Comparison of ENCODE assay signal across 17 cellular contexts in genomic region chr19:2759965-2760364, GRCh38. TPM values are rescaled to one million over a fixed set of nuclear protein-coding genes. Genes with fewer than 3 reads are reported as not detected.
DNase-seq lines count a peak whose midpoint lies in the region; ATAC-seq, FAIRE-seq and TF ChIP-seq lines count a peak whose summit lies in the region.
"Had no signal": no experiment of that assay in that cellular context is flagged by ENCODE, and none has a peak within 500 bp of the region (broad histone marks: within the 10 kb centered on the region; RNA-seq: fewer than 3 reads in every experiment).

No MANE protein-coding gene starts in this region.

- TF ChIP-seq RAD21 in HepG2 (CRISPR knock-in tag; IDR thresholded peaks at IDR 0.05): no peak

- H3K27me3 Mint-ChIP-seq in endothelial cell (ENCODE audit: unreplicated experiment): peaks cover 3% of the 10 kb centered on the region
- no peaks in the 10 kb centered on the region for H3K27me3 Mint-ChIP-seq in memory B cell
- H3K27me3 Mint-ChIP-seq: CD4-positive, alpha-beta memory T cell had no signal

- no peaks in the 10 kb centered on the region for H3K79me2 ChIP-seq in HepG2 (ENCODE audit: insufficient read depth, low read length)

- no peak for DNase-seq in HepG2 (ENCODE audit: low spot score)
- DNase-seq in right lobe of liver: no peak
- DNase-seq in endothelial cell (ENCODE audit: low spot score): no peak
- DNase-seq in memory B cell (ENCODE audit: low spot score in 2 of 2): no peak
- DNase-seq in HUDEP-2 (lab: John Stamatoyannopoulos, UW; ENCODE audit: unreplicated experiment in 76 of 76): no peak
- no peak for DNase-seq in tibial nerve (ENCODE audit: low spot score in 2 of 2)
- DNase-seq: 8988T; AML-193; CD4-positive, alpha-beta memory T cell; DMS79; H7; KG1 had no signal

- H3K9me3 Mint-ChIP-seq in endothelial cell (ENCODE audit: unreplicated experiment) (no peaks in the 10 kb centered on the region), memory B cell (no peaks in the 10 kb centered on the region)
- H3K9me3 Mint-ChIP-seq: CD4-positive, alpha-beta memory T cell; GM23338 had no signal

- no peaks in the 10 kb centered on the region for H4K20me1 ChIP-seq in HepG2 (ENCODE audit: insufficient read depth, low read length)

- no peak overlapping the region for H2AFZ ChIP-seq in HepG2 (ENCODE audit: low read length)
- H2AFZ ChIP-seq: GM23338 had no signal

- CTCF ChIA-PET in HepG2 (lab: Yijun Ruan, JAX; ENCODE audit: low intra/inter-chr PET ratio, low total read pairs): no interaction called here

- POLR2A ChIA-PET in HepG2 (lab: Yijun Ruan, JAX): no interaction called here

- H3K4me3 Mint-ChIP-seq in endothelial cell (ENCODE audit: unreplicated experiment) (peak overlapping the region; percentile 15), memory B cell (no peak overlapping the region)
- H3K4me3 Mint-ChIP-seq: GM23338 had no signal

- 95% methylated on average over 4 of the region's 7 CpGs for WGBS in HepG2 (ENCODE audit: low lambda C conversion rate)
- WGBS in right lobe of liver (ENCODE audit: insufficient coverage, low coverage, low lambda C conversion rate, missing lambda C conversion rate): 87% methylated on average over 5 of the region's 7 CpGs
- 93% methylated on average over 7 of the region's 7 CpGs for WGBS in tibial nerve, 2 donors

- TF ChIP-seq CTCF in HepG2 (CRISPR knock-in tag; IDR thresholded peaks at IDR 0.05): no peak
- no peak for TF ChIP-seq CTCF in right lobe of liver (IDR thresholded peaks at IDR 0.05)
- no peak for TF ChIP-seq CTCF in endothelial cell (IDR thresholded peaks at IDR 0.05; ENCODE audit: unreplicated experiment)
- no peak for TF ChIP-seq CTCF in tibial nerve (IDR thresholded peaks at IDR 0.05)

- H3K36me3 ChIP-seq in HepG2 (replicated peaks in 1 of 2; ENCODE audit: control insufficient read depth in 1 of 2, insufficient read depth in 2 of 2, low read length in 2 of 2) (peaks cover 38 to 67% of the 10 kb centered on the region in 2 experiments; a peak in 4 of 5 replicates), right lobe of liver (peaks cover 0 to 33% (median 7%) of the 10 kb centered on the region in 4 donors), tibial nerve (peaks cover 5 to 99% (median 14%) of the 10 kb centered on the region in 3 donors)

- BruUV-seq in HepG2 (replicated peaks; lab: Mats Ljungman, UMichigan): no TSS peak

- H3K9ac ChIP-seq in HepG2 (ENCODE audit: insufficient read depth, low read depth, low read length): no peak overlapping the region

- peaks cover 16% of the 10 kb centered on the region for H3K36me3 Mint-ChIP-seq in endothelial cell (ENCODE audit: low read depth, unreplicated experiment)
- H3K36me3 Mint-ChIP-seq in memory B cell: peaks cover 21% of the 10 kb centered on the region

- H3K27ac ChIP-seq in HepG2 (ENCODE audit: extremely low read length, insufficient read depth, low read length) (no peak overlapping the region), right lobe of liver (no peak overlapping the region), tibial nerve (no peak overlapping the region)
- H3K27ac ChIP-seq: C4-2B had no signal

- no peak overlapping the region for H3K27ac Mint-ChIP-seq in endothelial cell (ENCODE audit: unreplicated experiment)
- H3K27ac Mint-ChIP-seq in memory B cell: peak overlapping the region; percentile 55
- H3K27ac Mint-ChIP-seq: GM23338 had no signal

- H3K4me3 ChIP-seq in HepG2 (replicated peaks in 1 of 3; ENCODE audit: insufficient read depth in 1 of 3, low read depth in 2 of 3, low read length in 3 of 3) (no peak overlapping the region), right lobe of liver (no peak overlapping the region), tibial nerve (no peak overlapping the region)
- H3K4me3 ChIP-seq: GM23338 had no signal

- TF ChIP-seq EP300 in HepG2 (IDR thresholded peaks at IDR 0.05; ENCODE audit: low read depth in 2 of 2, low read length in 2 of 2) (no peak), HepG2 (CRISPR knock-in tag; IDR thresholded peaks at IDR 0.05; ENCODE audit: borderline replicate concordance) (no peak), tibial nerve (IDR thresholded peaks at IDR 0.05) (no peak)

- H3K9me3 ChIP-seq in HepG2 (ENCODE audit: low read length): no peaks in the 10 kb centered on the region
- H3K9me3 ChIP-seq in right lobe of liver: no peaks in the 10 kb centered on the region
- no peaks in the 10 kb centered on the region for H3K9me3 ChIP-seq in tibial nerve

- H3K27me3 ChIP-seq in HepG2 (ENCODE audit: control insufficient read depth in 1 of 2, insufficient read depth in 2 of 2, low read length in 2 of 2): no peaks in the 10 kb centered on the region
- H3K27me3 ChIP-seq in right lobe of liver: no peaks in the 10 kb centered on the region
- H3K27me3 ChIP-seq in tibial nerve: no peaks in the 10 kb centered on the region

- no peak for TF ChIP-seq POLR2A in HepG2 (IDR thresholded peaks at IDR 0.05; ENCODE audit: insufficient read depth in 1 of 2, low read depth in 2 of 2, low read length in 2 of 2)
- no peak for TF ChIP-seq POLR2A in right lobe of liver (IDR thresholded peaks at IDR 0.05)
- TF ChIP-seq POLR2A in tibial nerve (IDR thresholded peaks at IDR 0.05): no peak

- FAIRE-seq in HepG2 (lab: Jason Lieb, UNC): no peak
- FAIRE-seq: GM12891, HTR-8/SVneo had no signal

- H3K4me2 ChIP-seq in HepG2 (ENCODE audit: low read depth, low read length): no peak overlapping the region
- H3K4me2 ChIP-seq: GM23338 had no signal

- intact Hi-C loops in HepG2 (cut with micrococcal nuclease; ENCODE audit: unreplicated experiment): no loop called here
- intact Hi-C loops in right lobe of liver (cut with DNase I): loop anchor here in 1 of 2 donors (10.0 kb wide), 1 partner anchor 115 kb away; no protein-coding TSS in a partner anchor

- H3K4me1 ChIP-seq in HepG2 (ENCODE audit: insufficient read depth, low read length) (no peaks in the 10 kb centered on the region), right lobe of liver (no peaks in the 10 kb centered on the region), tibial nerve (no peaks in the 10 kb centered on the region)

- in situ Hi-C loops in HepG2 (cut with HindIII; ENCODE audit: extremely low pct_ligation_motif_present, low pct_unique_long_range_greater_than_20kb): no loop called here

- ATAC-seq in HepG2 (no peak), right lobe of liver (no peak), memory B cell (ENCODE audit: low read depth) (no peak), HG02571 (IDR thresholded peaks at IDR 0.05; ENCODE audit: unreplicated experiment) (no peak)
- ATAC-seq: GM23338 had no signal

- no peaks in the 10 kb centered on the region for H3K4me1 Mint-ChIP-seq in endothelial cell (ENCODE audit: unreplicated experiment)
- no peaks in the 10 kb centered on the region for H3K4me1 Mint-ChIP-seq in memory B cell
- H3K4me1 Mint-ChIP-seq: GM23338 had no signal

RNA-seq across cellular contexts. Expression of gene SLC39A3, which starts 20.1 kb away (rescaled TPM):
- 25.0 and 41.6 TPM in 2 replicates for total RNA-seq in HepG2 (2016; rRNA removed; fragmentation: Illumina TruSeq; extraction: Trizol)
- 28.6 and 43.2 TPM in 2 replicates for total RNA-seq in HepG2 (2016; cell fraction: cytosol; rRNA removed; fragmentation: Illumina TruSeq; extraction: Trizol; ENCODE audit: low read depth)
- total RNA-seq in HepG2 (2016; cell fraction: insoluble cytoplasmic fraction; rRNA removed; fragmentation: Illumina TruSeq; extraction: Trizol): 19.6 and 44.5 TPM in 2 replicates
- 45.1 and 60.0 TPM in 2 replicates for total RNA-seq in HepG2 (2016; cell fraction: membrane; rRNA removed; fragmentation: Illumina TruSeq; extraction: Trizol)
- 30.3 and 32.7 TPM in 2 replicates for total RNA-seq in HepG2 (2016; cell fraction: nucleus; rRNA removed; fragmentation: Illumina TruSeq; extraction: Trizol)
- 33.6 and 34.2 TPM in 2 replicates for polyA plus RNA-seq in HepG2 (2011; rRNA removed)
- polyA plus RNA-seq in HepG2 (2011; cell fraction: cytosol; rRNA removed): 39.9 and 48.2 TPM in 2 replicates
- 22.1 and 24.0 TPM in 2 replicates for polyA plus RNA-seq in HepG2 (2011; cell fraction: nucleus; rRNA removed)
- polyA plus RNA-seq in HepG2 (2012): 18.4 and 30.9 TPM in 2 replicates
- polyA plus RNA-seq in HepG2 (2016; cell fraction: cytosol; fragmentation: Illumina TruSeq; extraction: Trizol; ENCODE audit: low read depth): 41.4 and 52.9 TPM in 2 replicates
- 27.9 and 37.1 TPM in 2 replicates for polyA plus RNA-seq in HepG2 (2016; cell fraction: insoluble cytoplasmic fraction; fragmentation: Illumina TruSeq; extraction: Trizol; ENCODE audit: low read depth)
- 50.5 and 57.8 TPM in 2 replicates for polyA plus RNA-seq in HepG2 (2016; cell fraction: membrane; fragmentation: Illumina TruSeq; extraction: Trizol; ENCODE audit: low read depth)
- polyA plus RNA-seq in HepG2 (2016; cell fraction: nucleus; fragmentation: Illumina TruSeq; extraction: Trizol; ENCODE audit: insufficient read depth, low read depth): 65.1 and 70.7 TPM in 2 replicates
- 38.4 and 71.1 TPM in 2 replicates for polyA minus RNA-seq in HepG2 (2011; rRNA and poly(A)+ RNA removed; ENCODE audit: low replicate concordance)
- 13.8 and 15.1 TPM in 2 replicates for polyA minus RNA-seq in HepG2 (2011; cell fraction: cytosol; rRNA and poly(A)+ RNA removed)
- 8.5 and 9.3 TPM in 2 replicates for polyA minus RNA-seq in HepG2 (2011; cell fraction: nucleus; rRNA and poly(A)+ RNA removed)
- total RNA-seq in right lobe of liver: 10 to 100 TPM; 13.5 to 29.5 (median 19.6) TPM
- total RNA-seq in endothelial cell (ENCODE audit: unreplicated experiment): 28.7 TPM
- 10 to 100 TPM; 29.8 to 42.5 (median 36.2) TPM for total RNA-seq in tibial nerve

RNA-seq across cellular contexts. Expression of gene SGTA, which starts 23.1 kb away (rescaled TPM):
- 47.4 and 47.5 TPM in 2 replicates for total RNA-seq in HepG2 (2016; rRNA removed; fragmentation: Illumina TruSeq; extraction: Trizol)
- 15.4 and 15.7 TPM in 2 replicates for total RNA-seq in HepG2 (2016; cell fraction: cytosol; rRNA removed; fragmentation: Illumina TruSeq; extraction: Trizol; ENCODE audit: low read depth)
- 38.4 and 51.3 TPM in 2 replicates for total RNA-seq in HepG2 (2016; cell fraction: insoluble cytoplasmic fraction; rRNA removed; fragmentation: Illumina TruSeq; extraction: Trizol)
- 36.5 and 39.1 TPM in 2 replicates for total RNA-seq in HepG2 (2016; cell fraction: membrane; rRNA removed; fragmentation: Illumina TruSeq; extraction: Trizol)
- 22.7 and 29.7 TPM in 2 replicates for total RNA-seq in HepG2 (2016; cell fraction: nucleus; rRNA removed; fragmentation: Illumina TruSeq; extraction: Trizol)
- 43.0 and 43.9 TPM in 2 replicates for polyA plus RNA-seq in HepG2 (2011; rRNA removed)
- 36.5 and 53.7 TPM in 2 replicates for polyA plus RNA-seq in HepG2 (2011; cell fraction: cytosol; rRNA removed)
- polyA plus RNA-seq in HepG2 (2011; cell fraction: nucleus; rRNA removed): 91.7 and 100.0 TPM in 2 replicates
- 31.5 and 46.4 TPM in 2 replicates for polyA plus RNA-seq in HepG2 (2012)
- polyA plus RNA-seq in HepG2 (2016; cell fraction: cytosol; fragmentation: Illumina TruSeq; extraction: Trizol; ENCODE audit: low read depth): 19.4 and 21.9 TPM in 2 replicates
- polyA plus RNA-seq in HepG2 (2016; cell fraction: insoluble cytoplasmic fraction; fragmentation: Illumina TruSeq; extraction: Trizol; ENCODE audit: low read depth): 59.1 and 69.1 TPM in 2 replicates
- polyA plus RNA-seq in HepG2 (2016; cell fraction: membrane; fragmentation: Illumina TruSeq; extraction: Trizol; ENCODE audit: low read depth): 43.4 and 44.2 TPM in 2 replicates
- polyA plus RNA-seq in HepG2 (2016; cell fraction: nucleus; fragmentation: Illumina TruSeq; extraction: Trizol; ENCODE audit: insufficient read depth, low read depth): 75.8 and 78.8 TPM in 2 replicates
- 33.4 and 37.8 TPM in 2 replicates for polyA minus RNA-seq in HepG2 (2011; rRNA and poly(A)+ RNA removed; ENCODE audit: low replicate concordance)
- 21.6 and 25.4 TPM in 2 replicates for polyA minus RNA-seq in HepG2 (2011; cell fraction: cytosol; rRNA and poly(A)+ RNA removed)
- polyA minus RNA-seq in HepG2 (2011; cell fraction: nucleus; rRNA and poly(A)+ RNA removed): 12.1 and 13.1 TPM in 2 replicates
- total RNA-seq in right lobe of liver: 10 to 100 TPM; 21.5 to 41.7 (median 23.7) TPM
- total RNA-seq in endothelial cell (ENCODE audit: unreplicated experiment): 60.4 TPM
- 10 to 100 TPM; 40.2 to 47.6 (median 44.9) TPM for total RNA-seq in tibial nerve

RNA-seq across cellular contexts. Expression of gene THOP1, which starts 25.3 kb away (rescaled TPM):
- total RNA-seq in HepG2 (2016; rRNA removed; fragmentation: Illumina TruSeq; extraction: Trizol): 98.1 and 116 TPM in 2 replicates
- 12.3 and 13.1 TPM in 2 replicates for total RNA-seq in HepG2 (2016; cell fraction: cytosol; rRNA removed; fragmentation: Illumina TruSeq; extraction: Trizol; ENCODE audit: low read depth)
- 83.9 and 120 TPM in 2 replicates for total RNA-seq in HepG2 (2016; cell fraction: insoluble cytoplasmic fraction; rRNA removed; fragmentation: Illumina TruSeq; extraction: Trizol)
- total RNA-seq in HepG2 (2016; cell fraction: membrane; rRNA removed; fragmentation: Illumina TruSeq; extraction: Trizol): 35.7 and 37.5 TPM in 2 replicates
- total RNA-seq in HepG2 (2016; cell fraction: nucleus; rRNA removed; fragmentation: Illumina TruSeq; extraction: Trizol): 71.2 and 83.7 TPM in 2 replicates
- polyA plus RNA-seq in HepG2 (2011; rRNA removed): 74.4 and 81.4 TPM in 2 replicates
- polyA plus RNA-seq in HepG2 (2011; cell fraction: cytosol; rRNA removed): 50.2 and 88.6 TPM in 2 replicates
- 183 and 242 TPM in 2 replicates for polyA plus RNA-seq in HepG2 (2011; cell fraction: nucleus; rRNA removed)
- 41.9 and 45.1 TPM in 2 replicates for polyA plus RNA-seq in HepG2 (2012)
- 9.6 TPM in 2 replicates for polyA plus RNA-seq in HepG2 (2016; cell fraction: cytosol; fragmentation: Illumina TruSeq; extraction: Trizol; ENCODE audit: low read depth)
- polyA plus RNA-seq in HepG2 (2016; cell fraction: insoluble cytoplasmic fraction; fragmentation: Illumina TruSeq; extraction: Trizol; ENCODE audit: low read depth): 69.9 and 92.7 TPM in 2 replicates
- 20.1 and 20.4 TPM in 2 replicates for polyA plus RNA-seq in HepG2 (2016; cell fraction: membrane; fragmentation: Illumina TruSeq; extraction: Trizol; ENCODE audit: low read depth)
- polyA plus RNA-seq in HepG2 (2016; cell fraction: nucleus; fragmentation: Illumina TruSeq; extraction: Trizol; ENCODE audit: insufficient read depth, low read depth): 159 and 175 TPM in 2 replicates
- polyA minus RNA-seq in HepG2 (2011; rRNA and poly(A)+ RNA removed; ENCODE audit: low replicate concordance): 118 and 211 TPM in 2 replicates
- polyA minus RNA-seq in HepG2 (2011; cell fraction: cytosol; rRNA and poly(A)+ RNA removed): 39.9 and 51.4 TPM in 2 replicates
- 26.3 and 32.6 TPM in 2 replicates for polyA minus RNA-seq in HepG2 (2011; cell fraction: nucleus; rRNA and poly(A)+ RNA removed)
- total RNA-seq in right lobe of liver: 10 to 100 TPM; 25.5 to 61.8 (median 33.0) TPM
- 56.8 TPM for total RNA-seq in endothelial cell (ENCODE audit: unreplicated experiment)
- total RNA-seq in tibial nerve: 10 to 100 TPM; 35.8 to 91.8 (median 42.9) TPM

RNA-seq across cellular contexts. Expression of gene DIRAS1, which starts 38.8 kb away (rescaled TPM):
- total RNA-seq in HepG2 (2016; rRNA removed; fragmentation: Illumina TruSeq; extraction: Trizol) (0.97 and 1.2 TPM in 2 replicates), right lobe of liver (1 to 10 TPM in 1 of 6 experiments, under 1 TPM in 1, not detected in 4; 0.19 to 1.6 TPM), endothelial cell (ENCODE audit: unreplicated experiment) (0.82 TPM), tibial nerve (under 1 TPM in 3 of 4 donors, not detected in 1; 0.59 to 0.90 (median 0.87) TPM)
- 0.61 and 0.62 TPM in 2 replicates for total RNA-seq in HepG2 (2016; cell fraction: cytosol; rRNA removed; fragmentation: Illumina TruSeq; extraction: Trizol; ENCODE audit: low read depth)
- 1.0 and 1.1 TPM in 2 replicates for total RNA-seq in HepG2 (2016; cell fraction: insoluble cytoplasmic fraction; rRNA removed; fragmentation: Illumina TruSeq; extraction: Trizol)
- total RNA-seq in HepG2 (2016; cell fraction: membrane; rRNA removed; fragmentation: Illumina TruSeq; extraction: Trizol): 1.3 and 1.6 TPM in 2 replicates
- total RNA-seq in HepG2 (2016; cell fraction: nucleus; rRNA removed; fragmentation: Illumina TruSeq; extraction: Trizol): 0.56 and 0.94 TPM in 2 replicates
- polyA plus RNA-seq in HepG2 (2011; rRNA removed): 1.8 and 2.9 TPM in 2 replicates
- 1.7 and 2.2 TPM in 2 replicates for polyA plus RNA-seq in HepG2 (2011; cell fraction: cytosol; rRNA removed)
- polyA plus RNA-seq in HepG2 (2011; cell fraction: nucleus; rRNA removed): 2.6 and 3.2 TPM in 2 replicates
- polyA plus RNA-seq in HepG2 (2012): 1.3 and 1.7 TPM in 2 replicates
- 0.97 and 1.5 TPM in 2 replicates for polyA plus RNA-seq in HepG2 (2016; cell fraction: cytosol; fragmentation: Illumina TruSeq; extraction: Trizol; ENCODE audit: low read depth)
- 1.7 and 2.5 TPM in 2 replicates for polyA plus RNA-seq in HepG2 (2016; cell fraction: insoluble cytoplasmic fraction; fragmentation: Illumina TruSeq; extraction: Trizol; ENCODE audit: low read depth)
- polyA plus RNA-seq in HepG2 (2016; cell fraction: membrane; fragmentation: Illumina TruSeq; extraction: Trizol; ENCODE audit: low read depth): 1.8 and 1.9 TPM in 2 replicates
- 1.9 and 2.0 TPM in 2 replicates for polyA plus RNA-seq in HepG2 (2016; cell fraction: nucleus; fragmentation: Illumina TruSeq; extraction: Trizol; ENCODE audit: insufficient read depth, low read depth)
- 0.35 and 2.3 TPM in 2 replicates for polyA minus RNA-seq in HepG2 (2011; rRNA and poly(A)+ RNA removed; ENCODE audit: low replicate concordance)
- polyA minus RNA-seq in HepG2 (2011; cell fraction: cytosol; rRNA and poly(A)+ RNA removed): 1.7 and 1.8 TPM in 2 replicates
- 0.64 and 0.75 TPM in 2 replicates for polyA minus RNA-seq in HepG2 (2011; cell fraction: nucleus; rRNA and poly(A)+ RNA removed)
- total RNA-seq: CD4-positive, alpha-beta memory T cell had no signal
- polyA plus RNA-seq: CD4-positive, alpha-beta memory T cell had no signal

RNA-seq across cellular contexts. Expression of gene GNG7, which starts 57.5 kb away (rescaled TPM):
- total RNA-seq in HepG2 (2016; rRNA removed; fragmentation: Illumina TruSeq; extraction: Trizol): 1.4 and 1.7 TPM in 2 replicates
- 1.3 and 2.3 TPM in 2 replicates for total RNA-seq in HepG2 (2016; cell fraction: cytosol; rRNA removed; fragmentation: Illumina TruSeq; extraction: Trizol; ENCODE audit: low read depth)
- total RNA-seq in HepG2 (2016; cell fraction: insoluble cytoplasmic fraction; rRNA removed; fragmentation: Illumina TruSeq; extraction: Trizol): 1.3 and 1.7 TPM in 2 replicates
- 2.6 and 3.1 TPM in 2 replicates for total RNA-seq in HepG2 (2016; cell fraction: membrane; rRNA removed; fragmentation: Illumina TruSeq; extraction: Trizol)
- total RNA-seq in HepG2 (2016; cell fraction: nucleus; rRNA removed; fragmentation: Illumina TruSeq; extraction: Trizol): 1.5 TPM in 2 replicates
- 3.3 and 3.9 TPM in 2 replicates for polyA plus RNA-seq in HepG2 (2011; rRNA removed)
- 3.1 and 3.7 TPM in 2 replicates for polyA plus RNA-seq in HepG2 (2011; cell fraction: cytosol; rRNA removed)
- polyA plus RNA-seq in HepG2 (2011; cell fraction: nucleus; rRNA removed): 6.7 and 7.8 TPM in 2 replicates
- 2.6 and 4.5 TPM in 2 replicates for polyA plus RNA-seq in HepG2 (2012)
- polyA plus RNA-seq in HepG2 (2016; cell fraction: cytosol; fragmentation: Illumina TruSeq; extraction: Trizol; ENCODE audit: low read depth): 7.6 and 10.4 TPM in 2 replicates
- polyA plus RNA-seq in HepG2 (2016; cell fraction: insoluble cytoplasmic fraction; fragmentation: Illumina TruSeq; extraction: Trizol; ENCODE audit: low read depth): 3.9 and 5.5 TPM in 2 replicates
- polyA plus RNA-seq in HepG2 (2016; cell fraction: membrane; fragmentation: Illumina TruSeq; extraction: Trizol; ENCODE audit: low read depth): 6.5 and 9.8 TPM in 2 replicates
- 7.6 and 8.6 TPM in 2 replicates for polyA plus RNA-seq in HepG2 (2016; cell fraction: nucleus; fragmentation: Illumina TruSeq; extraction: Trizol; ENCODE audit: insufficient read depth, low read depth)
- 1.2 TPM in 1 of 2 replicates, not detected in the other for polyA minus RNA-seq in HepG2 (2011; rRNA and poly(A)+ RNA removed; ENCODE audit: low replicate concordance)
- polyA minus RNA-seq in HepG2 (2011; cell fraction: cytosol; rRNA and poly(A)+ RNA removed): 1.2 and 1.7 TPM in 2 replicates
- polyA minus RNA-seq in HepG2 (2011; cell fraction: nucleus; rRNA and poly(A)+ RNA removed): 1.1 and 1.2 TPM in 2 replicates
- 1 to 10 TPM; 1.3 to 3.7 (median 2.3) TPM for total RNA-seq in right lobe of liver
- 7.7 TPM for total RNA-seq in endothelial cell (ENCODE audit: unreplicated experiment)
- total RNA-seq in tibial nerve: 1 to 10 TPM; 2.6 to 5.3 (median 3.5) TPM
